In genomic region chr2:23615216-23616020, GRCh38 we compare ENCODE assay signal across 21 cellular contexts.
A peak's percentile ranks its signal among the peaks of the same experiment; 100 is the strongest.
DNase-seq lines count a peak whose midpoint lies in the region; ATAC-seq and TF ChIP-seq lines count a peak whose summit lies in the region.
"Had no signal": no experiment of that assay in that cellular context is flagged by ENCODE, and none has a peak within 500 bp of the region (broad histone marks: within the 10 kb centered on the region; RNA-seq: fewer than 3 reads in every experiment).

No MANE protein-coding gene starts in this region.

- H4K8ac ChIP-seq in neuronal stem cell (ENCODE audit: low read depth, low read length): no peak overlapping the region

- H4K91ac ChIP-seq in neuronal stem cell (ENCODE audit: low read depth, low read length, poor library complexity): no peak overlapping the region

- TF ChIP-seq CTCF in Panc1 (IDR thresholded peaks at IDR 0.05) (no peak), esophagus muscularis mucosa (IDR thresholded peaks at IDR 0.05) (no peak), upper lobe of right lung (IDR thresholded peaks at IDR 0.05) (no peak)

- H2AK5ac ChIP-seq in neuronal stem cell (ENCODE audit: low read depth, low read length): peak overlapping the region; percentile 91

- H3K4ac ChIP-seq in neuronal stem cell (ENCODE audit: low read length): no peak overlapping the region

- intact Hi-C loops in Panc1 (cut with micrococcal nuclease; ENCODE audit: unreplicated experiment) (no loop called here), esophagus muscularis mucosa (cut with DNase I) (loop anchor here (5.0 kb wide), 1 partner anchor 93 kb away; no protein-coding TSS in a partner anchor), upper lobe of right lung (cut with DNase I) (no loop called here)

- peaks cover 7% of the 10 kb centered on the region for H3K9me3 ChIP-seq in Panc1 (ENCODE audit: control insufficient read depth, insufficient read depth, low read depth, low read length)
- H3K9me3 ChIP-seq in esophagus muscularis mucosa: peaks cover 0 to 5% (median 0%) of the 10 kb centered on the region in 4 donors
- H3K9me3 ChIP-seq in neuronal stem cell (replicated peaks in 1 of 2; ENCODE audit: control insufficient read depth in 2 of 2, insufficient read depth in 1 of 2, low read depth in 1 of 2, low read length in 2 of 2): peaks cover 1 to 12% of the 10 kb centered on the region in 2 donors
- H3K9me3 ChIP-seq in upper lobe of right lung: no peaks in the 10 kb centered on the region

- in situ Hi-C loops in Panc1 (cut with HindIII; ENCODE audit: low pct_unique_long_range_greater_than_20kb, low sequenced_read_pairs): no loop called here

- H3K14ac ChIP-seq in neuronal stem cell (ENCODE audit: low read length): no peak overlapping the region

- no peak overlapping the region for H3K4me2 ChIP-seq in neuronal stem cell (ENCODE audit: insufficient read depth, low read length, poor library complexity, severe bottlenecking)

- no TSS peak for BruUV-seq in Panc1 (replicated peaks; lab: Mats Ljungman, UMichigan)

- H2BK5ac ChIP-seq in neuronal stem cell (ENCODE audit: low read length): no peak overlapping the region

- CTCF ChIA-PET in Panc1 (lab: Charles Lee) (no interaction called here), HEK293T (lab: Yijun Ruan, JAX) (no interaction called here)

- H3K36me3 ChIP-seq in Panc1 (ENCODE audit: control insufficient read depth, insufficient read depth, low read length): no peaks in the 10 kb centered on the region
- no peaks in the 10 kb centered on the region for H3K36me3 ChIP-seq in esophagus muscularis mucosa
- no peaks in the 10 kb centered on the region for H3K36me3 ChIP-seq in neuronal stem cell (replicated peaks in 1 of 2; ENCODE audit: control insufficient read depth in 2 of 2, insufficient read depth in 2 of 2, low read length in 2 of 2)
- H3K36me3 ChIP-seq in upper lobe of right lung: no peaks in the 10 kb centered on the region
- H3K36me3 ChIP-seq: right lobe of liver, thoracic aorta had no signal

- POLR2A ChIA-PET in Panc1 (lab: Charles Lee) (no interaction called here), HEK293T (lab: Yijun Ruan, JAX) (no interaction called here)

- H3K4me3 ChIP-seq in Panc1 (ENCODE audit: low read depth in 2 of 2, low read length in 2 of 2) (no peak overlapping the region), esophagus muscularis mucosa (no peak overlapping the region), neuronal stem cell (ENCODE audit: low read length in 2 of 2) (no peak overlapping the region), upper lobe of right lung (no peak overlapping the region)
- H3K4me3 ChIP-seq: right lobe of liver, thoracic aorta had no signal

- peak overlapping the region; percentile 22 for H3K9ac ChIP-seq in neuronal stem cell (ENCODE audit: low read depth, low read length, poor library complexity)

- no peaks in the 10 kb centered on the region for H3K27me3 ChIP-seq in Panc1 (ENCODE audit: control insufficient read depth, insufficient read depth, low read length)
- no peaks in the 10 kb centered on the region for H3K27me3 ChIP-seq in esophagus muscularis mucosa
- H3K27me3 ChIP-seq in neuronal stem cell (ENCODE audit: control insufficient read depth in 3 of 3, insufficient read depth in 3 of 3, low read depth in 1 of 3, low read length in 3 of 3): no peaks in the 10 kb centered on the region
- H3K27me3 ChIP-seq in upper lobe of right lung: no peaks in the 10 kb centered on the region
- H3K27me3 ChIP-seq: right lobe of liver had no signal

- ATAC-seq in Panc1 (0 out of 2 replicates have a peak, but pooled peaks have one; percentile 35), upper lobe of right lung (no peak)
- ATAC-seq: stimulated activated memory B cell treated with anti-CD40 and anti-IgM and Interleukin-4, amounts not matched to agents 10 μg/mL and 1 μg/mL and 100 μg/mL, for 72 hours had no signal

- no peak overlapping the region for H3K23ac ChIP-seq in neuronal stem cell (ENCODE audit: low read depth, low read length, poor library complexity)

- DNase-seq in Panc1 (ENCODE audit: low read depth, low spot score) (no peak), esophagus muscularis mucosa (ENCODE audit: extremely low spot score) (no peak), neuronal stem cell (ENCODE audit: low spot score) (no peak), upper lobe of right lung (peak; percentile 47), HEK293T (ENCODE audit: extremely low spot score) (no peak), NCI-H1694 (lab: John Stamatoyannopoulos, UW) (no peak), NCI-H510A (lab: John Stamatoyannopoulos, UW) (no peak)
- DNase-seq: activated CD4-positive, alpha-beta T cell treated with anti-CD3 and anti-CD28 coated beads for 48 hours; activated gamma-delta T cell treated with Interleukin-2 at 50 U/mL for 16 hours; activated T-cell treated with anti-CD3 and anti-CD28 coated beads, Interleukin-2, amount 50 U/mL, for 24 hours; Calu3; head of caudate nucleus; Karpas-422; MV-4-11; NCI-H510A treated with DMSO at 0.1 percent for 48 hours; Right ventricle myocardium superior; stimulated activated CD4-positive, alpha-beta T cell treated with anti-CD3 and anti-CD28 coated beads, Interleukin-4, amount 100 ng/mL, for 24 hours; T-helper 2 cell had no signal

- H2AFZ ChIP-seq in neuronal stem cell (ENCODE audit: low read length): peak overlapping the region; percentile 70

- no peak overlapping the region for H2BK15ac ChIP-seq in neuronal stem cell (ENCODE audit: low read length)

- no peak for TF ChIP-seq POLR2A in esophagus muscularis mucosa (IDR thresholded peaks at IDR 0.05; ENCODE audit: low read depth)

- no peak overlapping the region for H2BK120ac ChIP-seq in neuronal stem cell (ENCODE audit: low read depth, low read length)

- H3K27ac ChIP-seq in Panc1 (ENCODE audit: low read length): no peak overlapping the region
- H3K27ac ChIP-seq in esophagus muscularis mucosa (replicated peaks in 1 of 4): peak overlapping the region; percentile 90 to 96 (median 94)
- no peak overlapping the region for H3K27ac ChIP-seq in neuronal stem cell (replicated peaks; ENCODE audit: low read length)
- no peak overlapping the region for H3K27ac ChIP-seq in upper lobe of right lung
- H3K27ac ChIP-seq: right lobe of liver had no signal

- peak overlapping the region; percentile 88 for H3K18ac ChIP-seq in neuronal stem cell (ENCODE audit: low read length)

- H3K79me1 ChIP-seq in neuronal stem cell (ENCODE audit: low read depth, low read length): no peaks in the 10 kb centered on the region

- H2BK12ac ChIP-seq in neuronal stem cell (ENCODE audit: low read length): peak overlapping the region; percentile 26

- H3K4me1 ChIP-seq in Panc1 (ENCODE audit: control insufficient read depth, insufficient read depth, low read length): no peaks in the 10 kb centered on the region
- H3K4me1 ChIP-seq in esophagus muscularis mucosa: peaks cover 26 to 60% (median 51%) of the 10 kb centered on the region in 4 donors
- peaks cover 20 to 47% of the 10 kb centered on the region in 2 donors for H3K4me1 ChIP-seq in neuronal stem cell (ENCODE audit: control insufficient read depth in 2 of 2, insufficient read depth in 1 of 2, low read depth in 1 of 2, low read length in 2 of 2)
- peaks cover 17% of the 10 kb centered on the region for H3K4me1 ChIP-seq in upper lobe of right lung
- H3K4me1 ChIP-seq: right lobe of liver had no signal

- WGBS in esophagus muscularis mucosa: 95% methylated on average over 20 of the region's 20 CpGs
- no CpG with 5 or more reads among the region's 20 CpGs for WGBS in neuronal stem cell (ENCODE audit: extremely low coverage in 2 of 2, insufficient read length in 2 of 2, insufficient replicate concordance in 1 of 2), 2 donors

- TF ChIP-seq EP300 in esophagus muscularis mucosa (IDR thresholded peaks at IDR 0.05): no peak

TF ChIP-seq in HEK293T, 16 proteins besides CTCF, POLR2A, EP300 and RAD21:
- no peak for TF ChIP-seq HDGF (IDR thresholded peaks at IDR 0.05; ENCODE audit: borderline replicate concordance)
- no peak for TF ChIP-seq ELF4 (IDR thresholded peaks at IDR 0.05)
- no peak for TF ChIP-seq SP1 (IDR thresholded peaks at IDR 0.05)
- TF ChIP-seq SUZ12 (IDR thresholded peaks at IDR 0.05): no peak
- TF ChIP-seq L3MBTL2 (conservative IDR thresholded peaks at IDR 0.05): no peak
- no peak for TF ChIP-seq CTBP1 (IDR thresholded peaks at IDR 0.05; ENCODE audit: borderline replicate concordance)
- no peak for TF ChIP-seq TARDBP (IDR thresholded peaks at IDR 0.05)
- TF ChIP-seq ZNF384 (IDR thresholded peaks at IDR 0.05): no peak
- no peak for TF ChIP-seq FOXM1 (IDR thresholded peaks at IDR 0.05; ENCODE audit: borderline replicate concordance)
- no peak for TF ChIP-seq NFRKB (IDR thresholded peaks at IDR 0.05)
- TF ChIP-seq ARNT (IDR thresholded peaks at IDR 0.05): no peak
- no peak for TF ChIP-seq PKNOX1 (IDR thresholded peaks at IDR 0.05)
- no peak for TF ChIP-seq FOXK2 (IDR thresholded peaks at IDR 0.05)
- no peak for TF ChIP-seq BHLHE40 (IDR thresholded peaks at IDR 0.05; ENCODE audit: borderline replicate concordance)
- TF ChIP-seq FOXA1 (IDR thresholded peaks at IDR 0.05): no peak
- no peak for TF ChIP-seq LEF1 (IDR thresholded peaks at IDR 0.05; ENCODE audit: borderline replicate concordance)

Comparison
In these comparisons a context has a peak if more than half of its experiments do, and no peak if none do; other contexts are left out.
1. H3K27ac ChIP-seq: peak in esophagus muscularis mucosa (4 of 4); none in Panc1 (single experiment), neuronal stem cell (single experiment) and upper lobe of right lung (single experiment).